ENCODE assay signal across 12 cellular contexts in genomic region chr12:93109794-93110203, GRCh38.
A peak's percentile ranks its signal among the peaks of the same experiment; 100 is the strongest.
DNase-seq lines count a peak whose midpoint lies in the region; ATAC-seq and TF ChIP-seq lines count a peak whose summit lies in the region.
"Had no signal": no experiment of that assay in that cellular context is flagged by ENCODE, and none has a peak within 500 bp of the region (broad histone marks: within the 10 kb centered on the region; RNA-seq: fewer than 3 reads in every experiment).

No MANE protein-coding gene starts in this region.

- TF ChIP-seq EP300 in esophagus muscularis mucosa (IDR thresholded peaks at IDR 0.05) = peak; percentile 85

- H3K36me3 Mint-ChIP-seq in T-helper 2 cell treated with Interferon-gamma antibody and Interleukin-4, amounts not matched to agents 5 μg/mL and 100 μg/mL, for 36 hours (ENCODE audit: low read depth) = no peaks in the 10 kb centered on the region

- H3K4me3 ChIP-seq in esophagus muscularis mucosa = no peak overlapping the region

- no peaks in the 10 kb centered on the region for H3K27me3 Mint-ChIP-seq in T-helper 2 cell treated with Interferon-gamma antibody and Interleukin-4, amounts not matched to agents 5 μg/mL and 100 μg/mL, for 36 hours (ENCODE audit: low read depth)

- no peak overlapping the region for H3K4me3 Mint-ChIP-seq in T-helper 2 cell treated with Interferon-gamma antibody and Interleukin-4, amounts not matched to agents 5 μg/mL and 100 μg/mL, for 36 hours

- no peak overlapping the region for H3K27ac Mint-ChIP-seq in T-helper 2 cell treated with Interferon-gamma antibody and Interleukin-4, amounts not matched to agents 5 μg/mL and 100 μg/mL, for 36 hours

- no peaks in the 10 kb centered on the region for H3K27me3 ChIP-seq in esophagus muscularis mucosa
- H3K27me3 ChIP-seq: neutrophil had no signal

- no peak for TF ChIP-seq CTCF in esophagus muscularis mucosa (IDR thresholded peaks at IDR 0.05)

- no peaks in the 10 kb centered on the region for H3K4me1 Mint-ChIP-seq in T-helper 2 cell treated with Interferon-gamma antibody and Interleukin-4, amounts not matched to agents 5 μg/mL and 100 μg/mL, for 36 hours (ENCODE audit: low read depth)

- intact Hi-C loops in esophagus muscularis mucosa (cut with DNase I) = no loop called here

- ATAC-seq in HG03442 (IDR thresholded peaks at IDR 0.05; ENCODE audit: unreplicated experiment) = peak; percentile 47
- ATAC-seq in HG03139 (IDR thresholded peaks at IDR 0.05; ENCODE audit: unreplicated experiment) = no peak

- H3K27ac ChIP-seq in esophagus muscularis mucosa (replicated peaks in 1 of 4) = peak overlapping the region; percentile 54 to 83 (median 71)
- H3K27ac ChIP-seq: KMS-11, neutrophil had no signal

- H3K9me3 Mint-ChIP-seq in T-helper 2 cell treated with Interferon-gamma antibody and Interleukin-4, amounts not matched to agents 5 μg/mL and 100 μg/mL, for 36 hours = no peaks in the 10 kb centered on the region

- no peaks in the 10 kb centered on the region for H3K36me3 ChIP-seq in esophagus muscularis mucosa
- H3K36me3 ChIP-seq: neutrophil had no signal

- no peaks in the 10 kb centered on the region for H3K9me3 ChIP-seq in esophagus muscularis mucosa
- H3K9me3 ChIP-seq: neutrophil had no signal

- peaks cover 26 to 76% (median 70%) of the 10 kb centered on the region in 4 donors for H3K4me1 ChIP-seq in esophagus muscularis mucosa

- 43% methylated on average over 4 of the region's 4 CpGs for WGBS in esophagus muscularis mucosa

- peak; percentile 9 for DNase-seq in T-helper 2 cell treated with Interferon-gamma antibody and Interleukin-4, amounts not matched to agents 5 μg/mL and 100 μg/mL, for 36 hours (ENCODE audit: low spot score)
- no peak for DNase-seq in T-helper 2 cell
- DNase-seq in esophagus muscularis mucosa (ENCODE audit: extremely low spot score) = no peak
- peak; percentile 6 to 22 for DNase-seq in stimulated activated CD4-positive, alpha-beta T cell treated with anti-CD3 and anti-CD28 coated beads, Interleukin-4, amount 100 ng/mL, for 48 hours (ENCODE audit: low read depth in 2 of 2)
- no peak for DNase-seq in NCI-H345 treated with DMSO at 0.1 percent for 48 hours (lab: John Stamatoyannopoulos, UW; ENCODE audit: unreplicated experiment)
- no peak for DNase-seq in cerebellar nuclear complex (lab: John Stamatoyannopoulos, UW)
- DNase-seq: activated effector memory CD4-positive, alpha-beta T cell treated with Interleukin-2 at 50 U/mL for 16 hours; T-helper 1 cell had no signal

- TF ChIP-seq POLR2A in esophagus muscularis mucosa (IDR thresholded peaks at IDR 0.05; ENCODE audit: low read depth) = no peak

Comparison
In these comparisons a context has a peak if more than half of its experiments do, and no peak if none do; other contexts are left out.
1. DNase-seq: peak in T-helper 2 cell treated with Interferon-gamma antibody and Interleukin-4, amounts not matched to agents 5 μg/mL and 100 μg/mL, for 36 hours (single experiment) and stimulated activated CD4-positive, alpha-beta T cell treated with anti-CD3 and anti-CD28 coated beads, Interleukin-4, amount 100 ng/mL, for 48 hours (2 of 2); none in T-helper 2 cell (0 of 5), esophagus muscularis mucosa (single experiment), NCI-H345 treated with DMSO at 0.1 percent for 48 hours (single experiment) and cerebellar nuclear complex (0 of 2).